Comparison of ENCODE assay signal across 26 cellular contexts in the genomic region with DNA sequence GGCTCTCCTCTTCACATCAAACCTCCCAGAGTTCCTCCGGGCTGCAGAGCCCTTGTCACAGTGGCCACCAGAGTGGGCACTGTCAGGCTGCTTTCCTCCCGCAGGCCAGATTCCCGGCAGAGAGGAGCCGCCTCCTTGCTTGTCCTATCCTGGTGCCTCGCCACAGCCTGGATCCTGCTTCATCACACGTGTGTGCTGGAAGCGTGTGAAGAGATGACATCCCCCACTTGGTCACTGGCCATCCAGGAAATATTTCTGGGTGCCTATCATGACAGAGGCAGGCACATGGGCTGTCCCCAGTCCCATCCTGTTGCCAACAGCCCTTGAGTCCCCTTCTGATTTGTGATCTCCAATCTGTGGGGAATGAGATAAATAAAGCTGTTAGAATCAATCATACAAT. TPM values are rescaled to one million over a fixed set of nuclear protein-coding genes. Genes with fewer than 3 reads are reported as not detected.
DNase-seq lines count a peak whose midpoint lies in the region; ATAC-seq and TF ChIP-seq lines count a peak whose summit lies in the region.
"Had no signal": no experiment of that assay in that cellular context is flagged by ENCODE, and none has a peak within 500 bp of the region (broad histone marks: within the 10 kb centered on the region; RNA-seq: fewer than 3 reads in every experiment).

No MANE protein-coding gene starts in this region.

- CTCF ChIA-PET in activated CD4-positive, alpha-beta T cell treated with anti-CD3 and anti-CD28 coated beads, Interleukin-2, amount 10 ng/mL, durations not matched to agents 7 days and 5 days (lab: Charles Lee): interaction anchor here (1.4 kb wide), 1 partner anchor 15 kb away, joined by 3 read pairs; the partner anchor contains the start of gene INSIG1
- CTCF ChIA-PET in activated CD8-positive, alpha-beta T cell treated with anti-CD3 and anti-CD28 coated beads for 36 hours (lab: Charles Lee): no interaction called here

- ATAC-seq in activated CD8-positive, alpha-beta T cell treated with anti-CD3 and anti-CD28 coated beads for 36 hours: no peak
- ATAC-seq in left lobe of liver: peak; percentile 6
- ATAC-seq in stimulated activated effector memory CD8-positive, alpha-beta T cell treated with anti-CD3 and anti-CD28 coated beads, Interleukin-12 subunit alpha, Interleukin-12 subunit beta, amount 100 ng/mL, for 72 hours: peak; percentile 19
- ATAC-seq: GM12878, HepG2, Panc1, Right ventricle myocardium inferior had no signal

- H3K4me3 ChIP-seq in MG63 (no peak overlapping the region), sigmoid colon (no peak overlapping the region)
- H3K4me3 ChIP-seq: GM12878, GM23248, SJSA1 had no signal

- no peaks in the 10 kb centered on the region for H3K4me1 ChIP-seq in sigmoid colon
- H3K4me1 ChIP-seq: SJSA1 had no signal

- H3K4me1 Mint-ChIP-seq in activated CD4-positive, alpha-beta T cell treated with anti-CD3 and anti-CD28 coated beads, Interleukin-2, amount 10 ng/mL, durations not matched to agents 7 days and 5 days: no peaks in the 10 kb centered on the region
- no peaks in the 10 kb centered on the region for H3K4me1 Mint-ChIP-seq in activated CD8-positive, alpha-beta T cell treated with anti-CD3 and anti-CD28 coated beads for 36 hours (ENCODE audit: low read depth)
- no peaks in the 10 kb centered on the region for H3K4me1 Mint-ChIP-seq in stimulated activated effector memory CD8-positive, alpha-beta T cell treated with anti-CD3 and anti-CD28 coated beads, Interleukin-12 subunit alpha, Interleukin-12 subunit beta, amount 100 ng/mL, for 72 hours
- H3K4me1 Mint-ChIP-seq: B cell had no signal

- POLR2A ChIA-PET in activated CD4-positive, alpha-beta T cell treated with anti-CD3 and anti-CD28 coated beads, Interleukin-2, amount 10 ng/mL, durations not matched to agents 7 days and 5 days (lab: Charles Lee): no interaction called here
- POLR2A ChIA-PET in activated CD8-positive, alpha-beta T cell treated with anti-CD3 and anti-CD28 coated beads for 36 hours (lab: Charles Lee): interaction anchor here (0.7 kb wide), 1 partner anchor 345 kb away, joined by 3 read pairs; no protein-coding TSS in a partner anchor

- peaks cover 25% of the 10 kb centered on the region for H3K36me3 Mint-ChIP-seq in activated CD4-positive, alpha-beta T cell treated with anti-CD3 and anti-CD28 coated beads, Interleukin-2, amount 10 ng/mL, durations not matched to agents 7 days and 5 days (ENCODE audit: low read depth)
- peaks cover 24% of the 10 kb centered on the region for H3K36me3 Mint-ChIP-seq in activated CD8-positive, alpha-beta T cell treated with anti-CD3 and anti-CD28 coated beads for 36 hours (ENCODE audit: low read depth)
- H3K36me3 Mint-ChIP-seq in stimulated activated effector memory CD8-positive, alpha-beta T cell treated with anti-CD3 and anti-CD28 coated beads, Interleukin-12 subunit alpha, Interleukin-12 subunit beta, amount 100 ng/mL, for 72 hours: peaks cover 62% of the 10 kb centered on the region

- DNase-seq in activated CD4-positive, alpha-beta T cell treated with anti-CD3 and anti-CD28 coated beads, Interleukin-2, amount 10 ng/mL, durations not matched to agents 7 days and 5 days: no peak
- DNase-seq in activated CD4-positive, alpha-beta T cell treated with anti-CD3 and anti-CD28 coated beads, Interleukin-2, amount 50 U/mL, for 4 hours: no peak
- no peak for DNase-seq in activated CD8-positive, alpha-beta T cell treated with anti-CD3 and anti-CD28 coated beads for 36 hours
- DNase-seq in left lobe of liver (ENCODE audit: low spot score) (no peak), MG63 (no peak), sigmoid colon (no peak)
- DNase-seq in stimulated activated effector memory CD8-positive, alpha-beta T cell treated with anti-CD3 and anti-CD28 coated beads, Interleukin-12 subunit alpha, Interleukin-12 subunit beta, amount 100 ng/mL, for 72 hours (ENCODE audit: low spot score in 2 of 2): no peak
- DNase-seq in activated CD4-positive, CD25-positive, alpha-beta regulatory T cell treated with anti-CD3 and anti-CD28 coated beads, Interleukin-2, amount 50 U/mL, for 72 hours: no peak
- DNase-seq: DMS 273 treated with DMSO at 0.1 percent for 48 hours, DMS79 treated with DMSO at 0.1 percent for 48 hours, GM23248, H9, HFFc6, KBM-7, NCI-H1092, NCI-H2029 treated with DMSO at 0.1 percent for 48 hours, NCI-H226, NCI-H510A treated with DMSO at 0.1 percent for 48 hours, NCI-H748 treated with DMSO at 0.1 percent for 48 hours had no signal

- no peak for TF ChIP-seq POLR2A in sigmoid colon (IDR thresholded peaks at IDR 0.05)

- TF ChIP-seq EP300 in sigmoid colon (IDR thresholded peaks at IDR 0.05): no peak

- H3K27me3 ChIP-seq in MG63 (no peaks in the 10 kb centered on the region), sigmoid colon (no peaks in the 10 kb centered on the region)
- H3K27me3 ChIP-seq: SJSA1 had no signal

- H3K27ac Mint-ChIP-seq in activated CD4-positive, alpha-beta T cell treated with anti-CD3 and anti-CD28 coated beads, Interleukin-2, amount 10 ng/mL, durations not matched to agents 7 days and 5 days: peak overlapping the region; percentile 3
- peak overlapping the region; percentile 5 for H3K27ac Mint-ChIP-seq in activated CD8-positive, alpha-beta T cell treated with anti-CD3 and anti-CD28 coated beads for 36 hours
- peak overlapping the region; percentile 21 for H3K27ac Mint-ChIP-seq in stimulated activated effector memory CD8-positive, alpha-beta T cell treated with anti-CD3 and anti-CD28 coated beads, Interleukin-12 subunit alpha, Interleukin-12 subunit beta, amount 100 ng/mL, for 72 hours
- H3K27ac Mint-ChIP-seq: B cell, H9, HFFc6 had no signal

- 73 to 84% methylated on average over 7 of the region's 7 CpGs for WGBS in sigmoid colon, 2 donors

- no peak for TF ChIP-seq CTCF in activated CD8-positive, alpha-beta T cell treated with anti-CD3 and anti-CD28 coated beads for 36 hours (IDR thresholded peaks at IDR 0.05)
- TF ChIP-seq CTCF in sigmoid colon (IDR thresholded peaks at IDR 0.05): no peak

- H3K9me3 Mint-ChIP-seq in activated CD4-positive, alpha-beta T cell treated with anti-CD3 and anti-CD28 coated beads, Interleukin-2, amount 10 ng/mL, durations not matched to agents 7 days and 5 days: no peaks in the 10 kb centered on the region
- H3K9me3 Mint-ChIP-seq in activated CD8-positive, alpha-beta T cell treated with anti-CD3 and anti-CD28 coated beads for 36 hours: no peaks in the 10 kb centered on the region
- no peaks in the 10 kb centered on the region for H3K9me3 Mint-ChIP-seq in stimulated activated effector memory CD8-positive, alpha-beta T cell treated with anti-CD3 and anti-CD28 coated beads, Interleukin-12 subunit alpha, Interleukin-12 subunit beta, amount 100 ng/mL, for 72 hours
- H3K9me3 Mint-ChIP-seq: H9, HFFc6 had no signal

- intact Hi-C loops in activated CD8-positive, alpha-beta T cell treated with anti-CD3 and anti-CD28 coated beads for 36 hours (cut with micrococcal nuclease): no loop called here
- intact Hi-C loops in sigmoid colon (cut with DNase I): no loop called here

- no peaks in the 10 kb centered on the region; the same call in 1 of the 2 replicates for H3K36me3 ChIP-seq in MG63
- peaks cover 0 to 36% (median 9%) of the 10 kb centered on the region in 4 donors for H3K36me3 ChIP-seq in sigmoid colon

- H3K4me3 Mint-ChIP-seq in activated CD4-positive, alpha-beta T cell treated with anti-CD3 and anti-CD28 coated beads, Interleukin-2, amount 10 ng/mL, durations not matched to agents 7 days and 5 days: no peak overlapping the region
- H3K4me3 Mint-ChIP-seq in activated CD8-positive, alpha-beta T cell treated with anti-CD3 and anti-CD28 coated beads for 36 hours: no peak overlapping the region
- H3K4me3 Mint-ChIP-seq in stimulated activated effector memory CD8-positive, alpha-beta T cell treated with anti-CD3 and anti-CD28 coated beads, Interleukin-12 subunit alpha, Interleukin-12 subunit beta, amount 100 ng/mL, for 72 hours: no peak overlapping the region
- H3K4me3 Mint-ChIP-seq: B cell, H9, HFFc6 had no signal

- H3K27me3 Mint-ChIP-seq in activated CD4-positive, alpha-beta T cell treated with anti-CD3 and anti-CD28 coated beads, Interleukin-2, amount 10 ng/mL, durations not matched to agents 7 days and 5 days: no peaks in the 10 kb centered on the region
- no peaks in the 10 kb centered on the region for H3K27me3 Mint-ChIP-seq in activated CD8-positive, alpha-beta T cell treated with anti-CD3 and anti-CD28 coated beads for 36 hours

- no peaks in the 10 kb centered on the region for H3K9me3 ChIP-seq in MG63
- H3K9me3 ChIP-seq in sigmoid colon: no peaks in the 10 kb centered on the region
- H3K9me3 ChIP-seq: SJSA1 had no signal

- no peak overlapping the region for H3K27ac ChIP-seq in sigmoid colon
- H3K27ac ChIP-seq: GM23248, HL-60, SJSA1 had no signal

RNA-seq across cellular contexts. Expression of gene INSIG1, which starts 15.0 kb away (rescaled TPM):
- total RNA-seq in activated CD4-positive, alpha-beta T cell treated with anti-CD3 and anti-CD28 coated beads, Interleukin-2, amount 10 ng/mL, durations not matched to agents 7 days and 5 days: 10 to 100 TPM; 69.3 to 71.2 TPM
- 10 to 100 TPM; 92.2 to 98.0 TPM for total RNA-seq in activated CD8-positive, alpha-beta T cell treated with anti-CD3 and anti-CD28 coated beads for 36 hours
- total RNA-seq in left lobe of liver: 208 TPM
- 45.7 and 72.3 TPM in 2 replicates for total RNA-seq in MG63 (2014; rRNA removed; shearing (Covaris generic); ENCODE audit: low replicate concordance)
- 10 to 100 TPM; 33.0 to 77.9 (median 41.5) TPM for total RNA-seq in sigmoid colon
- 100 to 1,000 TPM in 1 of 3 donors, 10 to 100 TPM in 2; 22.2 to 102 (median 39.1) TPM for polyA plus RNA-seq in sigmoid colon
